In the genomic region with DNA sequence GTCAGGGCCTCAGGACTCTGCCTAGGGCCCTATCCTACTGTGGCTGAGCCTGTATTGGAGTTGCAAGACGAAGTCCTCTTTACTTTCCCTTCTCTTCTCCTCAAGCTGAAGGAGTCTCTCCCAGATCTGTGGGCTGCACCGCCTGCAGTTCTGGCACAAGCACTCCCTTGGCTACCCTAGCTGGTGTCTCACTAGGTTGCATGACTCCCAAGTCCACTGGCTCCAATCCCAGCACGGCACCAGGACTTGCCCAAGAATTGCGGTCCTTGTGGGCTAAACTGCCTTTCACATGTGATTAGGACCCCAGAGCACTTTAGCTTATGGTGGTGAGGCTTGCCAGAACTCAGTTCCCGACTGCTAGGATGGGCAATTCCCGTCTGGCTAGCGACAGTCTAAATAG, we compare ENCODE assay signal across 19 cellular contexts.
A peak's percentile ranks its signal among the peaks of the same experiment; 100 is the strongest.
DNase-seq lines count a peak whose midpoint lies in the region; ATAC-seq and TF ChIP-seq lines count a peak whose summit lies in the region.
"Had no signal": no experiment of that assay in that cellular context is flagged by ENCODE, and none has a peak within 500 bp of the region (broad histone marks: within the 10 kb centered on the region; RNA-seq: fewer than 3 reads in every experiment).

No MANE protein-coding gene starts in this region.

- H4K91ac ChIP-seq in neuronal stem cell (ENCODE audit: low read depth, low read length, poor library complexity), result peak overlapping the region; percentile 95

- H3K18ac ChIP-seq in neuronal stem cell (ENCODE audit: low read length), result peak overlapping the region; percentile 27

- peaks cover 6% of the 10 kb centered on the region for H3K27me3 Mint-ChIP-seq in endodermal cell (ENCODE audit: insufficient read depth)
- H3K27me3 Mint-ChIP-seq: CD4-positive, alpha-beta memory T cell had no signal

- H3K36me3 ChIP-seq in right atrium auricular region (no peaks in the 10 kb centered on the region), endodermal cell (ENCODE audit: control insufficient read depth, insufficient read depth, low read length) (no peaks in the 10 kb centered on the region), neuronal stem cell (replicated peaks in 1 of 2; ENCODE audit: control insufficient read depth in 2 of 2, insufficient read depth in 2 of 2, low read length in 2 of 2) (no peaks in the 10 kb centered on the region)

- no peak overlapping the region for H4K8ac ChIP-seq in neuronal stem cell (ENCODE audit: low read depth, low read length)

- H3K23ac ChIP-seq in neuronal stem cell (ENCODE audit: low read depth, low read length, poor library complexity), result no peak overlapping the region

- peak in 2 of 3 donors; percentile 50 to 53 for DNase-seq in right cardiac atrium
- DNase-seq in right atrium auricular region (ENCODE audit: low spot score), result no peak
- peak; percentile 47 for DNase-seq in endodermal cell
- no peak for DNase-seq in neuronal stem cell (ENCODE audit: low spot score)
- DNase-seq in stimulated activated effector memory CD8-positive, alpha-beta T cell treated with anti-CD3 and anti-CD28 coated beads, Interleukin-12 subunit alpha, Interleukin-12 subunit beta, amount 100 ng/mL, for 72 hours (ENCODE audit: low spot score in 2 of 2), result no peak
- DNase-seq in NCI-H226, result no peak
- DNase-seq: AML-193; CD4-positive, alpha-beta memory T cell; DMS153; DMS79; GDM1; GOT3; H9 had no signal

- no peaks in the 10 kb centered on the region for H3K4me1 Mint-ChIP-seq in endodermal cell
- H3K4me1 Mint-ChIP-seq in stimulated activated effector memory CD8-positive, alpha-beta T cell treated with anti-CD3 and anti-CD28 coated beads, Interleukin-12 subunit alpha, Interleukin-12 subunit beta, amount 100 ng/mL, for 72 hours, result no peaks in the 10 kb centered on the region
- H3K4me1 Mint-ChIP-seq: CD14-positive monocyte; CD4-positive, alpha-beta memory T cell had no signal

- H3K14ac ChIP-seq in neuronal stem cell (ENCODE audit: low read length), result no peak overlapping the region

- H3K79me1 ChIP-seq in neuronal stem cell (ENCODE audit: low read depth, low read length), result no peaks in the 10 kb centered on the region

- no peak overlapping the region for H3K4me3 Mint-ChIP-seq in endodermal cell
- no peak overlapping the region for H3K4me3 Mint-ChIP-seq in stimulated activated effector memory CD8-positive, alpha-beta T cell treated with anti-CD3 and anti-CD28 coated beads, Interleukin-12 subunit alpha, Interleukin-12 subunit beta, amount 100 ng/mL, for 72 hours
- H3K4me3 Mint-ChIP-seq: CD14-positive monocyte; CD4-positive, alpha-beta memory T cell; H9 had no signal

- H3K4me1 ChIP-seq in right cardiac atrium (ENCODE audit: control insufficient read depth, insufficient read depth, low read length), result no peaks in the 10 kb centered on the region
- H3K4me1 ChIP-seq in right atrium auricular region, result no peaks in the 10 kb centered on the region
- no peaks in the 10 kb centered on the region for H3K4me1 ChIP-seq in endodermal cell (ENCODE audit: control insufficient read depth, insufficient read depth, low read length)
- no peaks in the 10 kb centered on the region for H3K4me1 ChIP-seq in neuronal stem cell (ENCODE audit: control insufficient read depth in 2 of 2, insufficient read depth in 1 of 2, low read depth in 1 of 2, low read length in 2 of 2)
- H3K4me1 ChIP-seq: A549 had no signal

- intact Hi-C loops in right cardiac atrium (cut with DNase I), result no loop called here

- H3K4me2 ChIP-seq in neuronal stem cell (ENCODE audit: insufficient read depth, low read length, poor library complexity, severe bottlenecking), result no peak overlapping the region
- H3K4me2 ChIP-seq: A549 had no signal

- H3K27ac Mint-ChIP-seq in endodermal cell, result no peak overlapping the region
- H3K27ac Mint-ChIP-seq in stimulated activated effector memory CD8-positive, alpha-beta T cell treated with anti-CD3 and anti-CD28 coated beads, Interleukin-12 subunit alpha, Interleukin-12 subunit beta, amount 100 ng/mL, for 72 hours, result no peak overlapping the region
- H3K27ac Mint-ChIP-seq: CD14-positive monocyte; CD4-positive, alpha-beta memory T cell; H9 had no signal

- H3K9me3 ChIP-seq in right cardiac atrium (ENCODE audit: control insufficient read depth, low read length) (no peaks in the 10 kb centered on the region), right atrium auricular region (no peaks in the 10 kb centered on the region), endodermal cell (ENCODE audit: control insufficient read depth, low read length) (no peaks in the 10 kb centered on the region), neuronal stem cell (replicated peaks in 1 of 2; ENCODE audit: control insufficient read depth in 2 of 2, insufficient read depth in 1 of 2, low read depth in 1 of 2, low read length in 2 of 2) (peaks cover 0 to 2% of the 10 kb centered on the region in 2 donors)
- H3K9me3 ChIP-seq: A549 had no signal

- H2BK120ac ChIP-seq in neuronal stem cell (ENCODE audit: low read depth, low read length), result no peak overlapping the region

- no peak overlapping the region for H2AFZ ChIP-seq in neuronal stem cell (ENCODE audit: low read length)

- WGBS in right cardiac atrium, result 94% methylated on average over 7 of the region's 7 CpGs
- 91 to 100% methylated on average over 4 to 7 of the region's 7 CpGs for WGBS in endodermal cell (ENCODE audit: insufficient coverage in 1 of 2, insufficient read length in 1 of 2), 2 experiments
- no CpG with 5 or more reads among the region's 7 CpGs for WGBS in neuronal stem cell (ENCODE audit: extremely low coverage in 2 of 2, insufficient read length in 2 of 2, insufficient replicate concordance in 1 of 2), 2 donors

- TF ChIP-seq CTCF in right atrium auricular region (IDR thresholded peaks at IDR 0.05), result no peak
- TF ChIP-seq CTCF in endodermal cell (conservative IDR thresholded peaks at IDR 0.05), result no peak

- H3K27me3 ChIP-seq in right cardiac atrium (ENCODE audit: control insufficient read depth, insufficient read depth), result no peaks in the 10 kb centered on the region
- no peaks in the 10 kb centered on the region for H3K27me3 ChIP-seq in right atrium auricular region
- H3K27me3 ChIP-seq in endodermal cell (ENCODE audit: control insufficient read depth, insufficient read depth, low read length, poor library complexity, severe bottlenecking), result peaks cover 48% of the 10 kb centered on the region
- no peaks in the 10 kb centered on the region for H3K27me3 ChIP-seq in neuronal stem cell (ENCODE audit: control insufficient read depth in 3 of 3, insufficient read depth in 3 of 3, low read depth in 1 of 3, low read length in 3 of 3)

- peak overlapping the region; percentile 97 for H2BK12ac ChIP-seq in neuronal stem cell (ENCODE audit: low read length)

- H3K4ac ChIP-seq in neuronal stem cell (ENCODE audit: low read length), result no peak overlapping the region

- H2BK15ac ChIP-seq in neuronal stem cell (ENCODE audit: low read length), result peak overlapping the region; percentile 23

- peak overlapping the region; percentile 3 for H2AK5ac ChIP-seq in neuronal stem cell (ENCODE audit: low read depth, low read length)

- H3K27ac ChIP-seq in right cardiac atrium (ENCODE audit: low read length), result no peak overlapping the region
- H3K27ac ChIP-seq in right atrium auricular region, result no peak overlapping the region
- no peak overlapping the region for H3K27ac ChIP-seq in endodermal cell (ENCODE audit: low read depth, low read length)
- no peak overlapping the region for H3K27ac ChIP-seq in neuronal stem cell (replicated peaks; ENCODE audit: low read length)
- H3K27ac ChIP-seq: 22Rv1, A549 had no signal

- H3K4me3 ChIP-seq in right cardiac atrium (ENCODE audit: low read length), result no peak overlapping the region
- no peak overlapping the region for H3K4me3 ChIP-seq in right atrium auricular region
- no peak overlapping the region for H3K4me3 ChIP-seq in endodermal cell (ENCODE audit: low read length)
- no peak overlapping the region for H3K4me3 ChIP-seq in neuronal stem cell (ENCODE audit: low read length in 2 of 2)
- H3K4me3 ChIP-seq: A549 had no signal

- H3K9me3 Mint-ChIP-seq in endodermal cell, result no peaks in the 10 kb centered on the region
- peaks cover 4% of the 10 kb centered on the region for H3K9me3 Mint-ChIP-seq in stimulated activated effector memory CD8-positive, alpha-beta T cell treated with anti-CD3 and anti-CD28 coated beads, Interleukin-12 subunit alpha, Interleukin-12 subunit beta, amount 100 ng/mL, for 72 hours
- H3K9me3 Mint-ChIP-seq: H9 had no signal

- H3K9ac ChIP-seq in endodermal cell (ENCODE audit: extremely low read depth, low read length, poor library complexity, severe bottlenecking) (no peak overlapping the region), neuronal stem cell (ENCODE audit: low read depth, low read length, poor library complexity) (peak overlapping the region; percentile 70)

- ATAC-seq in right cardiac atrium (no peak), HG03442 (IDR thresholded peaks at IDR 0.05; ENCODE audit: unreplicated experiment) (no peak), GM18511 (IDR thresholded peaks at IDR 0.05; ENCODE audit: unreplicated experiment) (no peak)
- ATAC-seq in stimulated activated effector memory CD8-positive, alpha-beta T cell treated with anti-CD3 and anti-CD28 coated beads, Interleukin-12 subunit alpha, Interleukin-12 subunit beta, amount 100 ng/mL, for 72 hours, result peak; percentile 13
- ATAC-seq: A549, HepG2 had no signal

- H2BK5ac ChIP-seq in neuronal stem cell (ENCODE audit: low read length), result no peak overlapping the region

- no peaks in the 10 kb centered on the region for H3K36me3 Mint-ChIP-seq in endodermal cell (ENCODE audit: low read depth)
- no peaks in the 10 kb centered on the region for H3K36me3 Mint-ChIP-seq in stimulated activated effector memory CD8-positive, alpha-beta T cell treated with anti-CD3 and anti-CD28 coated beads, Interleukin-12 subunit alpha, Interleukin-12 subunit beta, amount 100 ng/mL, for 72 hours
- H3K36me3 Mint-ChIP-seq: CD14-positive monocyte; CD4-positive, alpha-beta memory T cell had no signal

Comparison
In these comparisons a context has a peak if more than half of its experiments do, and no peak if none do; other contexts are left out.
1. DNase-seq: peak in right cardiac atrium (2 of 3) and endodermal cell (single experiment); none in right atrium auricular region (single experiment), neuronal stem cell (single experiment), stimulated activated effector memory CD8-positive, alpha-beta T cell treated with anti-CD3 and anti-CD28 coated beads, Interleukin-12 subunit alpha, Interleukin-12 subunit beta, amount 100 ng/mL, for 72 hours (0 of 2) and NCI-H226 (single experiment).